14 cellular contexts compared by ENCODE assay signal in the genomic region with DNA sequence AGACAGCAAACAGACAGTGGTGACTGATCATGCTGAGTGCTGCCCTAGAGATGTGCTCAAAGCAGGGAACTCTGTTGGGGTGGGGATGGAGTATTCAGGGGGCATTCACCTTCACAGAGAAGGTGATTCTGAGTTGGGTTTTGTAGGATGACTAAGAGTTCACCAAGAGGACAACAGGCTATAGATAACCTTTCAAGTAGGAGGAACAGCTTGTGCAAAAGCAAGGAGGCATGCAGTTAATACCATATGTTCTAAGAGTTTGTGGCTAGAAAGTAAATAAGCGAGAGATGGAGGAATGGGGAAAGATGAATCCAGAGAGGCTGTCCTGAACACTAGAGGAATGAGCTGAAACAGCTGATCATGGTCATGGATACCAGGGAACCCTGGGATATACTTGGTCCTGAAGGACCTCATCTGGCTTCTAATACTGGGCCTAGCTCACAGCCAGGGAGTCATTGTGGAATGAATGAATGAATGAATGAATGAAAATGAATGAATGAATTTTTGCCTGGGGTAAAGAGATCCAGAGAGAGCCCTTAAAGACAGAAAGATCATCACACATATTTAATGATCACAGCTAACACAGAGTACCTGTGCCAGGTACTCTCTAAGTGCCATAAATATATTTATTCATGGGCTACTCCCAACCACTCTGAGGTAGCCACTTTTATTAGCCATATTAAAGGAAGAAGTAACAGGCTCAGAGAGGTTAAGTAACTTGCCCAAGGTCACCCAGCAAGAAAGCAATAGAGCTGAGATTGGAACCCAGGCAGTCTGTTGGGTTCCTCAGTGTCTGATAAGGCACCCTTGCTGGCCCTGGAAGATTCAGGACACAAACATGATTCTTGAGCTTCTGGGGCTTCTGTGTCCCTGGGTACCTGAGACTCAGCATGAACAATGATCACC. TPM values are rescaled to one million over a fixed set of nuclear protein-coding genes. Genes with fewer than 3 reads are reported as not detected.
A peak's percentile ranks its signal among the peaks of the same experiment; 100 is the strongest.
DNase-seq lines count a peak whose midpoint lies in the region; ATAC-seq and TF ChIP-seq lines count a peak whose summit lies in the region.
"Had no signal": no experiment of that assay in that cellular context is flagged by ENCODE, and none has a peak within 500 bp of the region (broad histone marks: within the 10 kb centered on the region; RNA-seq: fewer than 3 reads in every experiment).

No MANE protein-coding gene starts in this region.

- H3K27me3 Mint-ChIP-seq in endodermal cell (ENCODE audit: insufficient read depth) = no peaks in the 10 kb centered on the region

- H3K36me3 Mint-ChIP-seq in endodermal cell (ENCODE audit: low read depth) = peaks cover 85% of the 10 kb centered on the region
- H3K36me3 Mint-ChIP-seq: activated naive CD4-positive, alpha-beta T cell treated with anti-CD3 and anti-CD28 coated beads, Interleukin-2, amount 50 U/mL, for 72 hours; stimulated activated naive B cell treated with anti-CD40 and anti-IgM and Interleukin-4, amounts not matched to agents 10 μg/mL and 1 μg/mL and 100 μg/mL, for 72 hours had no signal

- H3K9me3 Mint-ChIP-seq in endodermal cell = no peaks in the 10 kb centered on the region
- H3K9me3 Mint-ChIP-seq: activated naive CD4-positive, alpha-beta T cell treated with anti-CD3 and anti-CD28 coated beads, Interleukin-2, amount 50 U/mL, for 72 hours; stimulated activated naive B cell treated with anti-CD40 and anti-IgM and Interleukin-4, amounts not matched to agents 10 μg/mL and 1 μg/mL and 100 μg/mL, for 72 hours had no signal

- no peak overlapping the region for H3K4me3 ChIP-seq in Panc1 (ENCODE audit: low read depth in 2 of 2, low read length in 2 of 2)
- H3K4me3 ChIP-seq in endodermal cell (ENCODE audit: low read length) = no peak overlapping the region
- H3K4me3 ChIP-seq in muscle layer of colon (ENCODE audit: low read depth in 1 of 2, low read length in 2 of 2) = no peak overlapping the region

- H3K4me3 Mint-ChIP-seq in endodermal cell = no peak overlapping the region
- H3K4me3 Mint-ChIP-seq: stimulated activated naive B cell treated with anti-CD40 and anti-IgM and Interleukin-4, amounts not matched to agents 10 μg/mL and 1 μg/mL and 100 μg/mL, for 72 hours had no signal

- peak overlapping the region; percentile 49 for H3K27ac Mint-ChIP-seq in endodermal cell
- H3K27ac Mint-ChIP-seq: activated naive CD4-positive, alpha-beta T cell treated with anti-CD3 and anti-CD28 coated beads, Interleukin-2, amount 50 U/mL, for 72 hours; stimulated activated naive B cell treated with anti-CD40 and anti-IgM and Interleukin-4, amounts not matched to agents 10 μg/mL and 1 μg/mL and 100 μg/mL, for 72 hours had no signal

- intact Hi-C loops in Panc1 (cut with micrococcal nuclease; ENCODE audit: unreplicated experiment) = no loop called here

- H3K27me3 ChIP-seq in Panc1 (ENCODE audit: control insufficient read depth, insufficient read depth, low read length) = no peaks in the 10 kb centered on the region
- H3K27me3 ChIP-seq in endodermal cell (ENCODE audit: control insufficient read depth, insufficient read depth, low read length, poor library complexity, severe bottlenecking) = no peaks in the 10 kb centered on the region
- no peaks in the 10 kb centered on the region for H3K27me3 ChIP-seq in muscle layer of colon (ENCODE audit: control insufficient read depth in 1 of 2, insufficient read depth in 2 of 2, low read length in 2 of 2)

- H3K36me3 ChIP-seq in Panc1 (ENCODE audit: control insufficient read depth, insufficient read depth, low read length) = no peaks in the 10 kb centered on the region
- H3K36me3 ChIP-seq in endodermal cell (ENCODE audit: control insufficient read depth, insufficient read depth, low read length) = peaks cover 82% of the 10 kb centered on the region
- H3K36me3 ChIP-seq in muscle layer of colon (ENCODE audit: insufficient read depth, low read length) = no peaks in the 10 kb centered on the region

- BruUV-seq in Panc1 (replicated peaks; lab: Mats Ljungman, UMichigan) = TSS peak; percentile 24

- WGBS in endodermal cell (ENCODE audit: insufficient coverage in 1 of 2, insufficient read length in 1 of 2), 2 experiments = 98 to 100% methylated on average over 1 of the region's 1 CpG

- TF ChIP-seq CTCF in Panc1 (IDR thresholded peaks at IDR 0.05) (no peak), endodermal cell (conservative IDR thresholded peaks at IDR 0.05) (no peak)

- ATAC-seq in Panc1 (peak; percentile 13; the same call in 1 of the 2 replicates), GM21786 (IDR thresholded peaks at IDR 0.05; ENCODE audit: unreplicated experiment) (no peak)
- ATAC-seq: activated naive CD4-positive, alpha-beta T cell treated with anti-CD3 and anti-CD28 coated beads, Interleukin-2, amount 50 U/mL, for 72 hours; stimulated activated naive B cell treated with anti-CD40 and anti-IgM and Interleukin-4, amounts not matched to agents 10 μg/mL and 1 μg/mL and 100 μg/mL, for 72 hours had no signal

- no peak overlapping the region for H3K9ac ChIP-seq in endodermal cell (ENCODE audit: extremely low read depth, low read length, poor library complexity, severe bottlenecking)
- no peak overlapping the region for H3K9ac ChIP-seq in muscle layer of colon (ENCODE audit: low read length)

- peaks cover 32% of the 10 kb centered on the region for H3K4me1 Mint-ChIP-seq in endodermal cell

- DNase-seq in Caki2 (ENCODE audit: low read depth) (peak; percentile 83), Panc1 (ENCODE audit: low read depth, low spot score) (no peak), endodermal cell (no peak), iPS-NIHi7 (ENCODE audit: extremely low spot score) (no peak)
- no peak for DNase-seq in stimulated activated CD4-positive, alpha-beta T cell treated with anti-CD3 and anti-CD28 coated beads, Interleukin-2, amount 100 ng/mL, for 48 hours
- no peak for DNase-seq in stimulated activated CD8-positive, alpha-beta memory T cell treated with anti-CD3 and anti-CD28 coated beads, Interleukin-4, amount 100 ng/mL, for 48 hours
- DNase-seq: activated CD4-positive, alpha-beta T cell treated with anti-CD3 and anti-CD28 coated beads, Interleukin-2, amount 50 U/mL, for 1 hour; activated T-cell treated with anti-CD3 and anti-CD28 coated beads for 4 hours; head of caudate nucleus; NCI-H1694; stimulated activated naive B cell treated with anti-CD40 and anti-IgM and Interleukin-4, amounts not matched to agents 10 μg/mL and 1 μg/mL and 100 μg/mL, for 72 hours had no signal

- in situ Hi-C loops in Caki2 (cut with HindIII; ENCODE audit: low pct_unique_long_range_greater_than_20kb, low sequenced_read_pairs) (no loop called here), Panc1 (cut with HindIII; ENCODE audit: low pct_unique_long_range_greater_than_20kb, low sequenced_read_pairs) (no loop called here)

- CTCF ChIA-PET in Panc1 (lab: Charles Lee) = interaction anchor here (0.8 kb wide), 1 partner anchor 128 kb away, joined by 3 read pairs; no protein-coding TSS in a partner anchor

- peak overlapping the region; percentile 59 for H3K27ac ChIP-seq in Panc1 (ENCODE audit: low read length)
- no peak overlapping the region for H3K27ac ChIP-seq in endodermal cell (ENCODE audit: low read depth, low read length)
- H3K27ac ChIP-seq in muscle layer of colon (ENCODE audit: low read depth, low read length) = peak overlapping the region; percentile 51

- H3K9me3 ChIP-seq in Panc1 (ENCODE audit: control insufficient read depth, insufficient read depth, low read depth, low read length) (no peaks in the 10 kb centered on the region), endodermal cell (ENCODE audit: control insufficient read depth, low read length) (no peaks in the 10 kb centered on the region), muscle layer of colon (ENCODE audit: low read length) (no peaks in the 10 kb centered on the region)

- POLR2A ChIA-PET in Panc1 (lab: Charles Lee) = interaction anchor here (0.5 to 0.7 kb wide), 3 partner anchors 10 to 426 kb away, joined by 3 to 14 read pairs (median 6); no protein-coding TSS in a partner anchor

- H3K4me1 ChIP-seq in Panc1 (ENCODE audit: control insufficient read depth, insufficient read depth, low read length) (peaks cover 78% of the 10 kb centered on the region), endodermal cell (ENCODE audit: control insufficient read depth, insufficient read depth, low read length) (peaks cover 11% of the 10 kb centered on the region), muscle layer of colon (ENCODE audit: insufficient read depth, low read length) (peaks cover 40% of the 10 kb centered on the region)

RNA-seq across cellular contexts. Expression of gene SMAD6, which starts 22.0 kb away (rescaled TPM):
- total RNA-seq in Caki2 (2014; rRNA removed; shearing (Covaris generic); ENCODE audit: low replicate concordance) = 53.7 and 64.5 TPM in 2 replicates
- total RNA-seq in Panc1 (2021; ENCODE audit: unreplicated experiment) (45.9 TPM), endodermal cell (100 to 1,000 TPM; 190 to 213 TPM)
- 52.1 TPM for polyA plus RNA-seq in Panc1 (2012; ENCODE audit: insufficient read length)
- polyA plus RNA-seq in endodermal cell (2013, experiment 1 of 2) = 16.0 TPM
- 17.3 TPM for polyA plus RNA-seq in endodermal cell (2013, experiment 2 of 2)
